Comparison of ENCODE assay signal across 18 cellular contexts in the genomic region with DNA sequence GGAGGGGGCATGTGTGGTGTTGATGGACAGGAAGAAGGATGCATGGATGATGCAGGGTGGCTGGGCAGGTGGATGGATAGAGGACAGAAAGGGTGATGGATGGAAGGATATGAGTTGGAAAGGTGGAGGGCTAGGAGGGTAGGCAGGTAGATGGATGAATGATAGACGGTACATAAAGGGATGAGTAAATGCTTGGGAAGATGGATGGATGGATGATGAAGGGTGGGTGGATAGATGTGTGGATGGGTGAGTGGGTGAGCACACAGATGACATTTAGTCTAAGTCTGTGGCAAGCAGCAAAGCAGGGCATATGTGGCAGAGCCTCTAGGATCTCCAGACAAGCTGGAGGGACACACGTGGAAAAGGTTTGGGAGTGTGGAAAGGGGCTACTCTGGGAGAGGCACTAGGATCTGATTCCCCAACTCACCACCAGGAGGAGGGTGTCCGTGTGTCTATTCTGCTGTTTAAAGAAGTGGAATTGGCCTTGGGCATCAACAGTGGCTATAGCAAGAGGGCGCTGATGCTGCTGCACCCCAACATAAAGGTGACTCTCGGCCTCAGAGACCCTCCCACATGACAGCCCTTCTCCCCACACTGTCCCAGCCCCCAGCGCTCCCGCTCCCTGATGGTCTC. TPM values are rescaled to one million over a fixed set of nuclear protein-coding genes. Genes with fewer than 3 reads are reported as not detected.
DNase-seq lines count a peak whose midpoint lies in the region; ATAC-seq, FAIRE-seq and TF ChIP-seq lines count a peak whose summit lies in the region.
"Had no signal": no experiment of that assay in that cellular context is flagged by ENCODE, and none has a peak within 500 bp of the region (broad histone marks: within the 10 kb centered on the region; RNA-seq: fewer than 3 reads in every experiment).

No MANE protein-coding gene starts in this region.

- H3K27me3 ChIP-seq in HCT116 (ENCODE audit: insufficient read depth, low read length) (no peaks in the 10 kb centered on the region), keratinocyte (ENCODE audit: control insufficient read depth, extremely low read depth, insufficient read depth, low read length) (no peaks in the 10 kb centered on the region), Peyer's patch (no peaks in the 10 kb centered on the region), esophagus squamous epithelium (no peaks in the 10 kb centered on the region)
- H3K27me3 ChIP-seq: esophagus muscularis mucosa had no signal

- H3K36me3 ChIP-seq in HCT116 (ENCODE audit: control insufficient read depth in 1 of 2, insufficient read depth in 2 of 2, low read length in 2 of 2) (peaks cover 7 to 9% of the 10 kb centered on the region in 2 experiments; a peak in 3 of 4 replicates), keratinocyte (ENCODE audit: control insufficient read depth in 2 of 2, extremely low read depth in 1 of 2, insufficient read depth in 2 of 2, low read length in 2 of 2) (peaks cover 21 to 25% of the 10 kb centered on the region in 2 experiments), Peyer's patch (peaks cover 0 to 48% (median 0%) of the 10 kb centered on the region in 3 donors), esophagus squamous epithelium (peaks cover 27 to 84% (median 28%) of the 10 kb centered on the region in 3 donors)

- H3K4me2 ChIP-seq in HCT116 (ENCODE audit: low read length) (no peak overlapping the region), keratinocyte (ENCODE audit: control insufficient read depth, extremely low read depth, insufficient read depth, low read depth, low read length) (no peak overlapping the region)

- H3K9me1 ChIP-seq in keratinocyte (ENCODE audit: control insufficient read depth, extremely low read depth, insufficient read depth, low read length), result no peaks in the 10 kb centered on the region

- no peak overlapping the region for H3K4me3 ChIP-seq in AG10803 (ENCODE audit: low read length)
- no peak overlapping the region for H3K4me3 ChIP-seq in HCT116 (replicated peaks in 1 of 2; ENCODE audit: low read depth in 1 of 2, low read length in 2 of 2)
- H3K4me3 ChIP-seq in astrocyte of the spinal cord (ENCODE audit: low read depth, low read length), result no peak overlapping the region
- no peak overlapping the region for H3K4me3 ChIP-seq in keratinocyte (ENCODE audit: control insufficient read depth in 2 of 3, extremely low read depth in 1 of 3, insufficient read depth in 2 of 3, low read depth in 1 of 3, low read length in 3 of 3)
- H3K4me3 ChIP-seq in Peyer's patch, result no peak overlapping the region
- H3K4me3 ChIP-seq in esophagus squamous epithelium, result no peak overlapping the region
- H3K4me3 ChIP-seq: esophagus muscularis mucosa had no signal

- H4K20me1 ChIP-seq in HCT116 (ENCODE audit: insufficient read depth) (no peaks in the 10 kb centered on the region), keratinocyte (ENCODE audit: control insufficient read depth, extremely low read depth, insufficient read depth, low read length) (no peaks in the 10 kb centered on the region)

- BruUV-seq in HCT116 (replicated peaks; lab: Mats Ljungman, UMichigan), result no TSS peak

- dilution Hi-C loops in keratinocyte (cut with MboI; ENCODE audit: extremely low pct_ligation_motif_present, low sequenced_read_pairs), result no loop called here

- TF ChIP-seq CTCF in AG10803 (conservative IDR thresholded peaks at IDR 0.05; ENCODE audit: low read length) (peak; percentile 35), HCT116 (IDR thresholded peaks at IDR 0.05 in 2 of 3, conservative IDR thresholded peaks at IDR 0.05 in 1 of 3; ENCODE audit: borderline replicate concordance in 1 of 3, insufficient read depth in 1 of 3, low read depth in 2 of 3, low read length in 2 of 3) (peak in 2 of 3 experiments; percentile 30 to 40; a peak in 3 of 6 replicates), astrocyte of the spinal cord (IDR thresholded peaks at IDR 0.05; ENCODE audit: low read depth, low read length) (peak; percentile 50), keratinocyte (optimal IDR thresholded peaks at IDR 0.05 in 1 of 3, IDR thresholded peaks at IDR 0.05 in 1 of 3, conservative IDR thresholded peaks at IDR 0.05 in 1 of 3; ENCODE audit: extremely low read depth in 1 of 3, insufficient read depth in 2 of 3, low read length in 3 of 3) (peak; percentile 13 to 49 (median 36)), Peyer's patch (IDR thresholded peaks at IDR 0.05) (peak in 3 of 6 experiments; percentile 30 to 37 (median 31)), esophagus squamous epithelium (IDR thresholded peaks at IDR 0.05) (peak in 2 of 6 experiments; percentile 15 to 39)

- intact Hi-C loops in HCT116 (cut with micrococcal nuclease), result no loop called here
- intact Hi-C loops in esophagus squamous epithelium (cut with DNase I), result no loop called here

- DNase-seq in AG10803 (ENCODE audit: low read depth) (no peak), HCT116 (ENCODE audit: low read depth, low spot score) (no peak), astrocyte of the spinal cord (ENCODE audit: low read depth, low spot score) (no peak), keratinocyte (ENCODE audit: low read depth, low spot score) (no peak), Peyer's patch (no peak), C1 segment of cervical spinal cord (lab: John Stamatoyannopoulos, UW) (no peak), esophagus squamous epithelium (lab: John Stamatoyannopoulos, UW) (no peak)
- no peak for DNase-seq in activated naive CD4-positive, alpha-beta T cell (lab: John Stamatoyannopoulos, UW)
- DNase-seq: activated CD8-positive, alpha-beta memory T cell treated with anti-CD3 and anti-CD28 coated beads for 24 hours; activated naive CD4-positive, alpha-beta T cell treated with anti-CD3 and anti-CD28 coated beads, Interleukin-2, amount 10 ng/mL, durations not matched to agents 7 days and 5 days; immature natural killer cell; MM.1S; NCI-H345; stimulated activated CD4-positive, alpha-beta T cell treated with anti-CD3 and anti-CD28 coated beads, Interleukin-4, amount 100 ng/mL, for 4 hours; stimulated activated naive CD4-positive, alpha-beta T cell; T1000 had no signal

- POLR2A ChIA-PET in HCT116 (lab: Charles Lee), result no interaction called here

- H2AFZ ChIP-seq in HCT116 (ENCODE audit: low read depth, low read length, poor library complexity, severe bottlenecking), result no peak overlapping the region
- H2AFZ ChIP-seq in keratinocyte (ENCODE audit: control insufficient read depth, low read length), result no peak overlapping the region

- peak; percentile 55; the same call in 1 of the 2 replicates for ATAC-seq in HCT116

- H3K9me2 ChIP-seq in HCT116 (ENCODE audit: insufficient read depth), result no peaks in the 10 kb centered on the region

- no peak for FAIRE-seq in keratinocyte (lab: Jason Lieb, UNC)
- FAIRE-seq: RCC 7860 had no signal

- CTCF ChIA-PET in HCT116 (lab: Charles Lee), result no interaction called here

- H3K79me2 ChIP-seq in HCT116 (ENCODE audit: insufficient read depth, low read length) (no peaks in the 10 kb centered on the region), keratinocyte (ENCODE audit: control insufficient read depth, insufficient read depth, low read length) (no peaks in the 10 kb centered on the region)

- in situ Hi-C loops in astrocyte of the spinal cord (cut with HindIII; ENCODE audit: low sequenced_read_pairs), result no loop called here

- H3K27ac ChIP-seq in HCT116 (ENCODE audit: low read depth, low read length) (no peak overlapping the region), keratinocyte (ENCODE audit: control insufficient read depth, insufficient read depth, low read length) (no peak overlapping the region), Peyer's patch (no peak overlapping the region), esophagus squamous epithelium (no peak overlapping the region)
- H3K27ac ChIP-seq: esophagus muscularis mucosa had no signal

- 79 to 81% methylated on average over 7 of the region's 7 CpGs for WGBS in esophagus squamous epithelium, 2 donors

- TF ChIP-seq RAD21 in HCT116 (IDR thresholded peaks at IDR 0.05; ENCODE audit: low read depth), result no peak

- H3K9ac ChIP-seq in HCT116 (ENCODE audit: low read length) (no peak overlapping the region), keratinocyte (ENCODE audit: control insufficient read depth, extremely low read depth, insufficient read depth, low read length) (no peak overlapping the region)

- RAD21 ChIA-PET in HCT116 (lab: Charles Lee; ENCODE audit: low non-redundant PET in 1 of 2, low total read pairs in 2 of 2, uncharacterized antibody in 2 of 2, unreplicated experiment in 2 of 2), result no interaction called here

- no peaks in the 10 kb centered on the region for H3K4me1 ChIP-seq in HCT116 (ENCODE audit: control insufficient read depth in 1 of 2, insufficient read depth in 2 of 2, low read length in 2 of 2)
- no peaks in the 10 kb centered on the region for H3K4me1 ChIP-seq in keratinocyte (ENCODE audit: control insufficient read depth, extremely low read depth, insufficient read depth, low read length)
- no peaks in the 10 kb centered on the region for H3K4me1 ChIP-seq in Peyer's patch
- H3K4me1 ChIP-seq in esophagus squamous epithelium, result peaks cover 0 to 26% (median 0%) of the 10 kb centered on the region in 3 donors
- H3K4me1 ChIP-seq: esophagus muscularis mucosa had no signal

- TF ChIP-seq POLR2A in HCT116 (IDR thresholded peaks at IDR 0.05; ENCODE audit: borderline replicate concordance, extremely low read depth, insufficient read depth, insufficient read length), result no peak
- TF ChIP-seq POLR2A in Peyer's patch (IDR thresholded peaks at IDR 0.05), result no peak
- TF ChIP-seq POLR2A in esophagus squamous epithelium (IDR thresholded peaks at IDR 0.05), result no peak

- no peaks in the 10 kb centered on the region for H3K9me3 ChIP-seq in HCT116 (ENCODE audit: control insufficient read depth in 1 of 2, insufficient read depth in 1 of 2, low read depth in 1 of 2, low read length in 2 of 2)
- H3K9me3 ChIP-seq in keratinocyte (ENCODE audit: control insufficient read depth, low read depth, low read length), result no peaks in the 10 kb centered on the region
- no peaks in the 10 kb centered on the region for H3K9me3 ChIP-seq in Peyer's patch
- H3K9me3 ChIP-seq in esophagus squamous epithelium, result no peaks in the 10 kb centered on the region
- H3K9me3 ChIP-seq: esophagus muscularis mucosa had no signal

RNA-seq across cellular contexts. Expression of a gene that starts 8.2 kb away (rescaled TPM):
- total RNA-seq in HCT116 (2021; ENCODE audit: unreplicated experiment) (47.7 TPM), Peyer's patch (10 to 100 TPM; 14.4 to 33.8 (median 26.6) TPM), esophagus squamous epithelium (100 to 1,000 TPM in 1 of 4 donors, 10 to 100 TPM in 3; 38.7 to 114 (median 86.7) TPM)
- 39.8 and 42.3 TPM in 2 replicates for polyA plus RNA-seq in HCT116 (2012)
- 27.9 to 48.6 TPM (median 33.3 TPM) in 3 replicates for polyA plus RNA-seq in keratinocyte
- polyA plus RNA-seq in keratinocyte (2011; ENCODE audit: low read depth), result 95.5 TPM
- 14.8 and 22.0 TPM in 2 replicates for polyA plus RNA-seq in keratinocyte (2011; cell fraction: cytosol; rRNA removed)
- 88.1 and 92.1 TPM in 2 replicates for polyA plus RNA-seq in keratinocyte (2011; cell fraction: nucleus; rRNA removed)
- 25.4 and 50.3 TPM in 2 replicates for polyA plus RNA-seq in keratinocyte (2012; ENCODE audit: low replicate concordance)
- polyA minus RNA-seq in keratinocyte, result 46.1 to 62.1 TPM (median 51.1 TPM) in 3 replicates
- 33.8 TPM for polyA minus RNA-seq in keratinocyte (2011; cell fraction: cytosol; rRNA and poly(A)+ RNA removed)
- polyA minus RNA-seq in keratinocyte (2011; cell fraction: nucleus; rRNA and poly(A)+ RNA removed), result 40.4 and 48.3 TPM in 2 replicates

RNA-seq across cellular contexts. Expression of a gene that starts 18.0 kb away (rescaled TPM):
- total RNA-seq in HCT116 (2021; ENCODE audit: unreplicated experiment), result 85.2 TPM
- polyA plus RNA-seq in HCT116 (2012), result 71.0 and 85.8 TPM in 2 replicates
- polyA plus RNA-seq in keratinocyte, result 82.8 to 101 TPM (median 93.7 TPM) in 3 replicates
- polyA plus RNA-seq in keratinocyte (2011; ENCODE audit: low read depth), result 113 TPM
- polyA plus RNA-seq in keratinocyte (2011; cell fraction: cytosol; rRNA removed), result 60.9 and 66.3 TPM in 2 replicates
- 451 and 562 TPM in 2 replicates for polyA plus RNA-seq in keratinocyte (2011; cell fraction: nucleus; rRNA removed)
- polyA plus RNA-seq in keratinocyte (2012; ENCODE audit: low replicate concordance), result 92.2 and 154 TPM in 2 replicates
- 137 to 232 TPM (median 209 TPM) in 3 replicates for polyA minus RNA-seq in keratinocyte
- polyA minus RNA-seq in keratinocyte (2011; cell fraction: cytosol; rRNA and poly(A)+ RNA removed), result 63.5 TPM
- polyA minus RNA-seq in keratinocyte (2011; cell fraction: nucleus; rRNA and poly(A)+ RNA removed), result 113 and 158 TPM in 2 replicates
- total RNA-seq in Peyer's patch, result 100 to 1,000 TPM; 111 to 278 (median 223) TPM
- 100 to 1,000 TPM in 3 of 4 donors, 10 to 100 TPM in 1; 50.1 to 156 (median 117) TPM for total RNA-seq in esophagus squamous epithelium

RNA-seq across cellular contexts. Expression of a gene that starts 19.2 kb away (rescaled TPM):
- total RNA-seq in HCT116 (2021; ENCODE audit: unreplicated experiment) (221 TPM), Peyer's patch (100 to 1,000 TPM in 2 of 4 donors, 10 to 100 TPM in 2; 51.4 to 155 (median 107) TPM), esophagus squamous epithelium (100 to 1,000 TPM; 154 to 216 (median 201) TPM)
- polyA plus RNA-seq in HCT116 (2012), result 308 and 342 TPM in 2 replicates
- polyA plus RNA-seq in keratinocyte, result 191 to 245 TPM (median 225 TPM) in 3 replicates
- polyA plus RNA-seq in keratinocyte (2011; ENCODE audit: low read depth), result 34.8 TPM
- 178 and 187 TPM in 2 replicates for polyA plus RNA-seq in keratinocyte (2011; cell fraction: cytosol; rRNA removed)
- polyA plus RNA-seq in keratinocyte (2011; cell fraction: nucleus; rRNA removed), result 103 and 115 TPM in 2 replicates
- 157 and 212 TPM in 2 replicates for polyA plus RNA-seq in keratinocyte (2012; ENCODE audit: low replicate concordance)
- polyA minus RNA-seq in keratinocyte, result 186 to 219 TPM (median 217 TPM) in 3 replicates
- polyA minus RNA-seq in keratinocyte (2011; cell fraction: cytosol; rRNA and poly(A)+ RNA removed), result 127 TPM
- polyA minus RNA-seq in keratinocyte (2011; cell fraction: nucleus; rRNA and poly(A)+ RNA removed), result 24.3 and 32.3 TPM in 2 replicates

RNA-seq across cellular contexts. Expression of a gene that starts 26.4 kb away (rescaled TPM):
- not detected for total RNA-seq in HCT116 (2021; ENCODE audit: unreplicated experiment)
- polyA plus RNA-seq in HCT116 (2012), result 0.07 and 0.20 TPM in 2 replicates
- not detected in 3 replicates for polyA plus RNA-seq in keratinocyte
- polyA plus RNA-seq in keratinocyte (2011; ENCODE audit: low read depth), result not detected
- not detected in 2 replicates for polyA plus RNA-seq in keratinocyte (2011; cell fraction: cytosol; rRNA removed)
- polyA plus RNA-seq in keratinocyte (2011; cell fraction: nucleus; rRNA removed), result not detected in 2 replicates
- polyA plus RNA-seq in keratinocyte (2012; ENCODE audit: low replicate concordance), result 0.18 and 0.28 TPM in 2 replicates
- not detected in 3 replicates for polyA minus RNA-seq in keratinocyte
- not detected for polyA minus RNA-seq in keratinocyte (2011; cell fraction: cytosol; rRNA and poly(A)+ RNA removed)
- not detected in 2 replicates for polyA minus RNA-seq in keratinocyte (2011; cell fraction: nucleus; rRNA and poly(A)+ RNA removed)
- total RNA-seq in Peyer's patch, result 10 to 100 TPM in 2 of 4 donors, 1 to 10 TPM in 1, not detected in 1; 5.4 to 28.2 (median 23.6) TPM
- total RNA-seq in esophagus squamous epithelium, result 1 to 10 TPM in 3 of 4 donors, not detected in 1; 1.1 to 2.0 (median 1.1) TPM
- total RNA-seq: esophagus muscularis mucosa had no signal
